Comparison of ENCODE assay signal across 10 cellular contexts in the genomic region with DNA sequence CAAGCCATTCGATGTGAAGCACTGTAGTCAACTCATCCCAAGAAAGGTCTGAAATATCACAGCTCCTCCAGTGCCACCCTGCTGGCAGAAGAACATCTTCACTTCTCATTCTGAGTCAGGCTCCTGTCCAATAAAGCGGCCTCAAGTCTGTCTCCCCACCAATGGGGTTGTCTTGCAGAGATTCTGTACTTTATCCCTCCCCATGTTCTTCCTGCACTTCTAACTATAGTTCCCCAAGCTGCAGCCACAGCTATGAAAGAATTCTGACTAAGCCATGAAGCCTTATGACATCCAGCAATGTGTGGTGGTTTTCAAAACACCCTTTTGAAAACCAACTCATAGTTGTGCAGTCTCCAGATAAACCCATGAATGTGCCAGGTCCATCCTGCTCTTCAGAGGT. TPM values are rescaled to one million over a fixed set of nuclear protein-coding genes. Genes with fewer than 3 reads are reported as not detected.
DNase-seq lines count a peak whose midpoint lies in the region; ATAC-seq and TF ChIP-seq lines count a peak whose summit lies in the region.
"Had no signal": no experiment of that assay in that cellular context is flagged by ENCODE, and none has a peak within 500 bp of the region (broad histone marks: within the 10 kb centered on the region; RNA-seq: fewer than 3 reads in every experiment).

No MANE protein-coding gene starts in this region.

- no peak overlapping the region for H2AFZ ChIP-seq in SK-N-SH (ENCODE audit: low read depth)

- no peak for TF ChIP-seq CTCF in SK-N-SH (IDR thresholded peaks at IDR 0.05)
- no peak for TF ChIP-seq CTCF in gastroesophageal sphincter (IDR thresholded peaks at IDR 0.05)

- CTCF ChIA-PET in SK-N-SH (lab: Yijun Ruan, JAX): no interaction called here

- H4K20me1 ChIP-seq in SK-N-SH (ENCODE audit: insufficient read depth): peaks cover 78% of the 10 kb centered on the region

- TF ChIP-seq POLR2A in gastroesophageal sphincter (IDR thresholded peaks at IDR 0.05): no peak

- peaks cover 98% of the 10 kb centered on the region for H3K79me2 ChIP-seq in SK-N-SH (ENCODE audit: insufficient read depth)

- H3K9me3 ChIP-seq in SK-N-SH (no peaks in the 10 kb centered on the region), gastroesophageal sphincter (no peaks in the 10 kb centered on the region), skeletal muscle satellite cell (replicated peaks; ENCODE audit: low read length) (no peaks in the 10 kb centered on the region)

- POLR2A ChIA-PET in SK-N-SH (lab: Yijun Ruan, JAX): no interaction called here

- no peaks in the 10 kb centered on the region for H3K9me2 ChIP-seq in SK-N-SH

- no peak for TF ChIP-seq EP300 in SK-N-SH (IDR thresholded peaks at IDR 0.05; ENCODE audit: borderline replicate concordance in 1 of 2, low read depth in 1 of 2, low read length in 1 of 2)
- TF ChIP-seq EP300 in gastroesophageal sphincter (IDR thresholded peaks at IDR 0.05): no peak

- peak overlapping the region; percentile 65 for H3K4me2 ChIP-seq in SK-N-SH
- H3K4me2 ChIP-seq in skeletal muscle satellite cell (ENCODE audit: low read length): peak overlapping the region; percentile 34

- WGBS in SK-N-SH (ENCODE audit: low lambda C conversion rate): 68% methylated on average over 2 of the region's 2 CpGs
- 90 to 100% methylated on average over 1 of the region's 2 CpGs for WGBS in gastroesophageal sphincter (ENCODE audit: low coverage in 1 of 2), 2 donors

- peaks cover 13 to 42% of the 10 kb centered on the region in 2 experiments for H3K36me3 ChIP-seq in SK-N-SH (replicated peaks in 1 of 2; ENCODE audit: control insufficient read depth in 1 of 2, insufficient read depth in 2 of 2, low read length in 1 of 2)
- peaks cover 0 to 24% of the 10 kb centered on the region in 2 donors for H3K36me3 ChIP-seq in gastroesophageal sphincter
- peaks cover 30% of the 10 kb centered on the region for H3K36me3 ChIP-seq in skeletal muscle satellite cell (ENCODE audit: insufficient read depth, low read length)

- H3K4me3 ChIP-seq in SK-N-SH (ENCODE audit: low read depth in 2 of 2, low read length in 1 of 2) (no peak overlapping the region), gastroesophageal sphincter (no peak overlapping the region), skeletal muscle satellite cell (ENCODE audit: low read length) (no peak overlapping the region)

- H3K27ac ChIP-seq in SK-N-SH (ENCODE audit: low read depth in 2 of 2, low read length in 1 of 2) (peak overlapping the region; percentile 76 to 84), gastroesophageal sphincter (peak overlapping the region in 1 of 4 donors; percentile 45)

- 0 out of 2 replicates have a peak overlapping the region, but pooled peaks have one; percentile 55 for H3K9ac ChIP-seq in SK-N-SH
- H3K9ac ChIP-seq in skeletal muscle satellite cell (ENCODE audit: low read depth, low read length): no peak overlapping the region

- peak; percentile 58 for ATAC-seq in GM21717 (IDR thresholded peaks at IDR 0.05; ENCODE audit: unreplicated experiment)
- peak; percentile 33 for ATAC-seq in gastroesophageal sphincter
- no peak for ATAC-seq in GM18511 (IDR thresholded peaks at IDR 0.05; ENCODE audit: unreplicated experiment)
- no peak for ATAC-seq in HG02884 (IDR thresholded peaks at IDR 0.05; ENCODE audit: unreplicated experiment)
- no peak for ATAC-seq in GM21390 (IDR thresholded peaks at IDR 0.05; ENCODE audit: unreplicated experiment)

- H3K27me3 ChIP-seq in SK-N-SH (ENCODE audit: insufficient read depth) (no peaks in the 10 kb centered on the region), gastroesophageal sphincter (no peaks in the 10 kb centered on the region), skeletal muscle satellite cell (ENCODE audit: control insufficient read depth, insufficient read depth, low read length) (no peaks in the 10 kb centered on the region)

- peaks cover 4% of the 10 kb centered on the region for H3F3A ChIP-seq in SK-N-SH (replicated peaks; ENCODE audit: insufficient read depth)

- DNase-seq in SK-N-SH (no peak), NCI-H345 treated with DMSO at 0.1 percent for 48 hours (lab: John Stamatoyannopoulos, UW; ENCODE audit: unreplicated experiment) (no peak)
- DNase-seq: naive B cell, NCI-H510A treated with DMSO at 0.1 percent for 48 hours had no signal

- no peak for TF ChIP-seq RAD21 in SK-N-SH (IDR thresholded peaks at IDR 0.05; ENCODE audit: low read length)

- peaks cover 30 to 37% of the 10 kb centered on the region in 2 experiments for H3K4me1 ChIP-seq in SK-N-SH (ENCODE audit: control insufficient read depth in 1 of 2, insufficient read depth in 2 of 2, low read depth in 1 of 2, low read length in 1 of 2)
- peaks cover 0 to 79% (median 12%) of the 10 kb centered on the region in 3 donors for H3K4me1 ChIP-seq in gastroesophageal sphincter
- H3K4me1 ChIP-seq in skeletal muscle satellite cell (ENCODE audit: control insufficient read depth, insufficient read depth, low read length): peaks cover 54% of the 10 kb centered on the region

TF ChIP-seq in SK-N-SH, 30 proteins besides CTCF, POLR2A, EP300 and RAD21 (continues in another document):
- TF ChIP-seq, protein P1, sequence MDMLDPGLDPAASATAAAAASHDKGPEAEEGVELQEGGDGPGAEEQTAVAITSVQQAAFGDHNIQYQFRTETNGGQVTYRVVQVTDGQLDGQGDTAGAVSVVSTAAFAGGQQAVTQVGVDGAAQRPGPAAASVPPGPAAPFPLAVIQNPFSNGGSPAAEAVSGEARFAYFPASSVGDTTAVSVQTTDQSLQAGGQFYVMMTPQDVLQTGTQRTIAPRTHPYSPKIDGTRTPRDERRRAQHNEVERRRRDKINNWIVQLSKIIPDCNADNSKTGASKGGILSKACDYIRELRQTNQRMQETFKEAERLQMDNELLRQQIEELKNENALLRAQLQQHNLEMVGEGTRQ (IDR thresholded peaks at IDR 0.05; ENCODE audit: borderline replicate concordance, low read depth, low read length): no peak
- peak; percentile 13; the same call in 1 of the 2 replicates for TF ChIP-seq NFIC (IDR thresholded peaks at IDR 0.05; ENCODE audit: borderline replicate concordance)
- TF ChIP-seq, protein P2, sequence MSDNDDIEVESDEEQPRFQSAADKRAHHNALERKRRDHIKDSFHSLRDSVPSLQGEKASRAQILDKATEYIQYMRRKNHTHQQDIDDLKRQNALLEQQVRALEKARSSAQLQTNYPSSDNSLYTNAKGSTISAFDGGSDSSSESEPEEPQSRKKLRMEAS (IDR thresholded peaks at IDR 0.05; ENCODE audit: low read depth): no peak
- no peak for TF ChIP-seq EZH2phosphoT487 (IDR thresholded peaks at IDR 0.05; ENCODE audit: borderline replicate concordance, low read depth)
- TF ChIP-seq ELF1 (IDR thresholded peaks at IDR 0.05): no peak
- peak; percentile 45; the same call in 1 of the 2 replicates for TF ChIP-seq TCF12 (IDR thresholded peaks at IDR 0.05)
- TF ChIP-seq, protein P3, sequence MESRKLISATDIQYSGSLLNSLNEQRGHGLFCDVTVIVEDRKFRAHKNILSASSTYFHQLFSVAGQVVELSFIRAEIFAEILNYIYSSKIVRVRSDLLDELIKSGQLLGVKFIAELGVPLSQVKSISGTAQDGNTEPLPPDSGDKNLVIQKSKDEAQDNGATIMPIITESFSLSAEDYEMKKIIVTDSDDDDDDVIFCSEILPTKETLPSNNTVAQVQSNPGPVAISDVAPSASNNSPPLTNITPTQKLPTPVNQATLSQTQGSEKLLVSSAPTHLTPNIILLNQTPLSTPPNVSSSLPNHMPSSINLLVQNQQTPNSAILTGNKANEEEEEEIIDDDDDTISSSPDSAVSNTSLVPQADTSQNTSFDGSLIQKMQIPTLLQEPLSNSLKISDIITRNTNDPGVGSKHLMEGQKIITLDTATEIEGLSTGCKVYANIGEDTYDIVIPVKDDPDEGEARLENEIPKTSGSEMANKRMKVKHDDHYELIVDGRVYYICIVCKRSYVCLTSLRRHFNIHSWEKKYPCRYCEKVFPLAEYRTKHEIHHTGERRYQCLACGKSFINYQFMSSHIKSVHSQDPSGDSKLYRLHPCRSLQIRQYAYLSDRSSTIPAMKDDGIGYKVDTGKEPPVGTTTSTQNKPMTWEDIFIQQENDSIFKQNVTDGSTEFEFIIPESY (IDR thresholded peaks at IDR 0.05; ENCODE audit: borderline replicate concordance, low read depth): no peak
- no peak for TF ChIP-seq RFX5 (IDR thresholded peaks at IDR 0.05; ENCODE audit: low read length)
- 0 out of 2 replicates have a peak, but pooled peaks have one; percentile 5 for TF ChIP-seq PBX3 (IDR thresholded peaks at IDR 0.05)
- no peak for TF ChIP-seq YY1 (IDR thresholded peaks at IDR 0.05; ENCODE audit: low read depth)
- TF ChIP-seq GABPA (IDR thresholded peaks at IDR 0.05; ENCODE audit: low read depth): no peak
- TF ChIP-seq SMC3 (IDR thresholded peaks at IDR 0.05; ENCODE audit: low read depth, low read length): no peak
- no peak for TF ChIP-seq GATA2 (CRISPR knock-in tag; IDR thresholded peaks at IDR 0.05)
- TF ChIP-seq JUND (IDR thresholded peaks at IDR 0.05): no peak
- TF ChIP-seq SIN3A (IDR thresholded peaks at IDR 0.05; ENCODE audit: borderline replicate concordance, low read depth, low read length): no peak
- TF ChIP-seq TEAD4 (IDR thresholded peaks at IDR 0.05; ENCODE audit: borderline replicate concordance, insufficient read depth): no peak

RNA-seq across cellular contexts. Expression of gene MACROH2A1, which starts 6.8 kb away (rescaled TPM):
- 146 and 165 TPM in 2 replicates for polyA plus RNA-seq in SK-N-SH (2012; rRNA removed)
- polyA plus RNA-seq in SK-N-SH (2012; cell fraction: cytosol; rRNA removed): 96.4 and 128 TPM in 2 replicates
- 251 and 315 TPM in 2 replicates for polyA plus RNA-seq in SK-N-SH (2012; cell fraction: nucleus; rRNA removed)
- total RNA-seq in gastroesophageal sphincter: 100 to 1,000 TPM; 163 to 180 (median 177) TPM
- 123 and 144 TPM in 2 replicates for total RNA-seq in skeletal muscle satellite cell (2012; rRNA removed)

RNA-seq across cellular contexts. Expression of gene DCANP1, which starts 54.9 kb away (rescaled TPM):
- polyA plus RNA-seq in SK-N-SH (2012; rRNA removed): not detected in 2 replicates
- not detected in 2 replicates for polyA plus RNA-seq in SK-N-SH (2012; cell fraction: cytosol; rRNA removed)
- not detected in 2 replicates for polyA plus RNA-seq in SK-N-SH (2012; cell fraction: nucleus; rRNA removed)
- not detected for total RNA-seq in gastroesophageal sphincter
- total RNA-seq in skeletal muscle satellite cell (2012; rRNA removed): not detected in 2 replicates

RNA-seq across cellular contexts. Expression of gene TIFAB, which starts 59.9 kb away (rescaled TPM):
- not detected in 2 replicates for polyA plus RNA-seq in SK-N-SH (2012; rRNA removed)
- polyA plus RNA-seq in SK-N-SH (2012; cell fraction: cytosol; rRNA removed): not detected in 2 replicates
- not detected in 2 replicates for polyA plus RNA-seq in SK-N-SH (2012; cell fraction: nucleus; rRNA removed)
- total RNA-seq in gastroesophageal sphincter: not detected
- total RNA-seq in skeletal muscle satellite cell (2012; rRNA removed): not detected in 2 replicates

Comparison
In these comparisons a context has a peak if more than half of its experiments do, and no peak if none do; other contexts are left out.
1. ATAC-seq: peak in GM21717 (single experiment) and gastroesophageal sphincter (single experiment); none in GM18511 (single experiment), HG02884 (single experiment) and GM21390 (single experiment).